In genomic region chr20:41657655-41658054, GRCh38 we compare ENCODE assay signal across 16 cellular contexts.
"Had no signal": no experiment of that assay in that cellular context is flagged by ENCODE, and none has a peak within 500 bp of the region (broad histone marks: within the 10 kb centered on the region; RNA-seq: fewer than 3 reads in every experiment).

No MANE protein-coding gene starts in this region.

- H3K9me3 Mint-ChIP-seq: activated naive CD4-positive, alpha-beta T cell treated with anti-CD3 and anti-CD28 coated beads, Interleukin-2, amount 50 U/mL, for 24 hours; stimulated activated naive CD8-positive, alpha-beta T cell treated with anti-CD3 and anti-CD28 coated beads, Interleukin-15, Interleukin-2, amounts not matched to agents 100 ng/mL and 50 ng/mL, for 24 hours had no signal

- H3K4me3 Mint-ChIP-seq: activated CD4-positive, alpha-beta T cell treated with anti-CD3 and anti-CD28 coated beads, Interleukin-2, amount 10 ng/mL, durations not matched to agents 7 days and 5 days; activated naive CD4-positive, alpha-beta T cell treated with anti-CD3 and anti-CD28 coated beads, Interleukin-2, amount 50 U/mL, for 24 hours; stimulated activated naive CD8-positive, alpha-beta T cell treated with anti-CD3 and anti-CD28 coated beads, Interleukin-15, Interleukin-2, amounts not matched to agents 100 ng/mL and 50 ng/mL, for 24 hours had no signal

- H3K4me2 ChIP-seq: hepatocyte had no signal

- H3K36me3 ChIP-seq: colonic mucosa, gastroesophageal sphincter, left ventricle myocardium inferior, ovary had no signal

- H3K27ac Mint-ChIP-seq: activated CD4-positive, alpha-beta T cell treated with anti-CD3 and anti-CD28 coated beads, Interleukin-2, amount 10 ng/mL, durations not matched to agents 7 days and 5 days; activated naive CD4-positive, alpha-beta T cell treated with anti-CD3 and anti-CD28 coated beads, Interleukin-2, amount 50 U/mL, for 24 hours; stimulated activated naive CD8-positive, alpha-beta T cell treated with anti-CD3 and anti-CD28 coated beads, Interleukin-15, Interleukin-2, amounts not matched to agents 100 ng/mL and 50 ng/mL, for 24 hours had no signal

- H3K4me3 ChIP-seq: colonic mucosa, gastroesophageal sphincter, hepatocyte, left ventricle myocardium inferior, ovary, testis had no signal

- H3K79me2 ChIP-seq: hepatocyte had no signal

- H3K27ac ChIP-seq: colonic mucosa, gastroesophageal sphincter, hepatocyte, left ventricle myocardium inferior, ovary, testis had no signal

- H3K9me3 ChIP-seq: colonic mucosa, gastroesophageal sphincter, left ventricle myocardium inferior, ovary, testis had no signal

- ATAC-seq: gastroesophageal sphincter had no signal

- H3K4me1 Mint-ChIP-seq: activated naive CD4-positive, alpha-beta T cell treated with anti-CD3 and anti-CD28 coated beads, Interleukin-2, amount 50 U/mL, for 24 hours had no signal

- H3K27me3 ChIP-seq: colonic mucosa, hepatocyte, ovary, testis had no signal

- H2AFZ ChIP-seq: hepatocyte had no signal

- H3K4me1 ChIP-seq: colonic mucosa, gastroesophageal sphincter, left ventricle myocardium inferior, testis had no signal

- DNase-seq: activated CD4-positive, alpha-beta T cell treated with anti-CD3 and anti-CD28 coated beads, Interleukin-2, amount 10 ng/mL, durations not matched to agents 7 days and 5 days; activated CD4-positive, CD25-positive, alpha-beta regulatory T cell; caudate nucleus; colonic mucosa; effector memory CD4-positive, alpha-beta T cell; kidney; left ventricle myocardium inferior; mesenchymal stem cell; ovary; stimulated activated CD4-positive, alpha-beta T cell treated with anti-CD3 and anti-CD28 coated beads, Interleukin-12 subunit alpha, Interleukin-12 subunit beta, amount 100 ng/mL, for 4 hours; testis had no signal

- FAIRE-seq: kidney, TTC549 had no signal
